ENCODE assay signal across 8 cellular contexts in genomic region chr15:44545934-44546802, GRCh38. TPM values are rescaled to one million over a fixed set of nuclear protein-coding genes. Genes with fewer than 3 reads are reported as not detected.
DNase-seq lines count a peak whose midpoint lies in the region; ATAC-seq and TF ChIP-seq lines count a peak whose summit lies in the region.

No MANE protein-coding gene starts in this region.

- H3K36me3 Mint-ChIP-seq in activated naive CD4-positive, alpha-beta T cell treated with anti-CD3 and anti-CD28 coated beads for 36 hours (ENCODE audit: low read depth) = peaks cover 35% of the 10 kb centered on the region
- H3K36me3 Mint-ChIP-seq in glutamatergic neuron (ENCODE audit: unreplicated experiment) = no peaks in the 10 kb centered on the region

- no peaks in the 10 kb centered on the region for H3K9me3 Mint-ChIP-seq in activated naive CD4-positive, alpha-beta T cell treated with anti-CD3 and anti-CD28 coated beads for 36 hours
- no peaks in the 10 kb centered on the region for H3K9me3 Mint-ChIP-seq in glutamatergic neuron (ENCODE audit: unreplicated experiment)

- H4K91ac ChIP-seq in IMR-90 (ENCODE audit: insufficient read depth, low read depth, low read length) = no peak overlapping the region

- H4K20me1 ChIP-seq in IMR-90 (ENCODE audit: insufficient read depth, low read length) = peaks cover 48% of the 10 kb centered on the region

- in situ Hi-C loops in IMR-90 (cut with MboI; ENCODE audit: low sequenced_read_pairs) = no loop called here

- CTCF ChIA-PET in BJ (lab: Yijun Ruan, JAX) (interaction anchor here (0.8 to 1.6 kb wide), 5 partner anchors 9 to 258 kb away, joined by 3 to 9 read pairs (median 3); partner anchors contain the start of genes EIF3J and GOLM2), IMR-90 (lab: Yijun Ruan, JAX) (interaction anchor here (0.8 to 1.9 kb wide), 4 partner anchors 9 to 41 kb away, joined by 3 to 5 read pairs (median 4); no protein-coding TSS in a partner anchor)
- CTCF ChIA-PET in activated naive CD4-positive, alpha-beta T cell treated with anti-CD3 and anti-CD28 coated beads for 36 hours (lab: Charles Lee) = interaction anchor here (0.5 to 2.1 kb wide), 17 partner anchors 8 to 714 kb away, joined by 3 to 6 read pairs (median 4); partner anchors contain the start of genes EIF3J, SPG11 and TRIM69

- H3K23ac ChIP-seq in IMR-90 (ENCODE audit: low read depth, low read length) = no peak overlapping the region

- H3K9me3 ChIP-seq in IMR-90 (ENCODE audit: control insufficient read depth, insufficient read depth, low read length) (no peaks in the 10 kb centered on the region), left lung (no peaks in the 10 kb centered on the region), vagina (no peaks in the 10 kb centered on the region)

- H3K27me3 ChIP-seq in BJ (ENCODE audit: control insufficient read depth, insufficient read depth, low read length) (no peaks in the 10 kb centered on the region), IMR-90 (ENCODE audit: control insufficient read depth, insufficient read depth, low read length) (no peaks in the 10 kb centered on the region), left lung (no peaks in the 10 kb centered on the region), vagina (no peaks in the 10 kb centered on the region)

- peaks cover 59% of the 10 kb centered on the region for H3K4me1 Mint-ChIP-seq in activated naive CD4-positive, alpha-beta T cell treated with anti-CD3 and anti-CD28 coated beads for 36 hours (ENCODE audit: low read depth)
- no peaks in the 10 kb centered on the region for H3K4me1 Mint-ChIP-seq in glutamatergic neuron (ENCODE audit: low read depth, unreplicated experiment)

- TF ChIP-seq POLR2A in IMR-90 (IDR thresholded peaks at IDR 0.05; ENCODE audit: low read depth, low read length) = no peak
- no peak for TF ChIP-seq POLR2A in vagina (IDR thresholded peaks at IDR 0.05)

- WGBS in IMR-90 (ENCODE audit: extremely low coverage in 2 of 2, insufficient read length in 1 of 2), 2 experiments = no CpG with 5 or more reads among the region's 5 CpGs

- intact Hi-C loops in IMR-90 (cut with micrococcal nuclease) (no loop called here), left lung (cut with DNase I) (no loop called here), vagina (cut with DNase I) (no loop called here)
- intact Hi-C loops in activated naive CD4-positive, alpha-beta T cell treated with anti-CD3 and anti-CD28 coated beads for 36 hours (cut with micrococcal nuclease) = loop anchor here (1.0 to 2.0 kb wide), 8 partner anchors 9 to 243 kb away; partner anchors contain the start of genes CTDSPL2 and EIF3J

- dilution Hi-C loops in IMR-90 (cut with HindIII; ENCODE audit: low sequenced_read_pairs, unreplicated experiment) = no loop called here

- no peak overlapping the region for H3K56ac ChIP-seq in IMR-90 (ENCODE audit: extremely low read depth, insufficient read depth, low read length)

- no peak overlapping the region for H4K5ac ChIP-seq in IMR-90 (ENCODE audit: low read depth, low read length)

- H3K14ac ChIP-seq in IMR-90 (replicated peaks; ENCODE audit: low read depth, low read length) = 0 out of 2 replicates have a peak overlapping the region, but pooled peaks have one; percentile 10

- BruUV-seq in IMR-90 (replicated peaks; lab: Mats Ljungman, UMichigan) = no TSS peak

- no peak overlapping the region for H2BK120ac ChIP-seq in IMR-90 (ENCODE audit: low read depth, low read length)

- TF ChIP-seq CTCF in BJ (IDR thresholded peaks at IDR 0.05; ENCODE audit: insufficient read depth, low read depth, low read length) = peak; percentile 45
- TF ChIP-seq CTCF in IMR-90 (conservative IDR thresholded peaks at IDR 0.05; ENCODE audit: low read depth, low read length) = peak; percentile 38
- peak in 1 of 2 donors; percentile 22 for TF ChIP-seq CTCF in left lung (IDR thresholded peaks at IDR 0.05)
- TF ChIP-seq CTCF in glutamatergic neuron (IDR thresholded peaks at IDR 0.05; ENCODE audit: partially characterized antibody, unreplicated experiment) = no peak
- no peak for TF ChIP-seq CTCF in vagina (IDR thresholded peaks at IDR 0.05)

- no peak overlapping the region for H2AFZ ChIP-seq in IMR-90 (replicated peaks; ENCODE audit: low read length, poor library complexity)

- no peak overlapping the region for H3K27ac ChIP-seq in IMR-90 (ENCODE audit: insufficient read depth, low read length)
- no peak overlapping the region for H3K27ac ChIP-seq in left lung
- no peak overlapping the region for H3K27ac ChIP-seq in vagina

- no peak overlapping the region for H2AK5ac ChIP-seq in IMR-90 (ENCODE audit: low read depth, low read length)

- no peak for TF ChIP-seq RAD21 in IMR-90 (IDR thresholded peaks at IDR 0.05; ENCODE audit: low read length)

- H2BK5ac ChIP-seq in IMR-90 (ENCODE audit: low read depth, low read length, poor library complexity, severe bottlenecking) = peak overlapping the region; percentile 27

- no peak overlapping the region for H3K4ac ChIP-seq in IMR-90 (ENCODE audit: low read depth, low read length)

- DNase-seq in BJ (ENCODE audit: low read depth) = peak; percentile 11
- DNase-seq in IMR-90 = peak; percentile 52
- DNase-seq in activated naive CD4-positive, alpha-beta T cell treated with anti-CD3 and anti-CD28 coated beads for 36 hours = peak; percentile 74
- no peak for DNase-seq in left lung
- no peak for DNase-seq in glutamatergic neuron
- no peak for DNase-seq in vagina (ENCODE audit: extremely low spot score in 2 of 2)
- no peak for DNase-seq in NCI-H345 treated with DMSO at 0.1 percent for 48 hours (lab: John Stamatoyannopoulos, UW; ENCODE audit: unreplicated experiment)

- no peak overlapping the region for H3K9ac ChIP-seq in IMR-90 (ENCODE audit: low read depth, low read length)

- H3K9me1 ChIP-seq in IMR-90 (ENCODE audit: insufficient read depth, low read length) = peaks cover 4% of the 10 kb centered on the region; the same call in 1 of the 2 replicates

- ATAC-seq in GM19025 (IDR thresholded peaks at IDR 0.05; ENCODE audit: low read depth, unreplicated experiment) (peak; percentile 67), IMR-90 (ENCODE audit: low read depth) (peak; percentile 26), left lung (peak; percentile 38)

- no peak overlapping the region for H4K8ac ChIP-seq in IMR-90 (ENCODE audit: low read depth in 2 of 2, low read length in 2 of 2)

- H3K27me3 Mint-ChIP-seq in activated naive CD4-positive, alpha-beta T cell treated with anti-CD3 and anti-CD28 coated beads for 36 hours (ENCODE audit: low read depth) = no peaks in the 10 kb centered on the region
- peaks cover 2% of the 10 kb centered on the region for H3K27me3 Mint-ChIP-seq in glutamatergic neuron (ENCODE audit: unreplicated experiment)

- POLR2A ChIA-PET in BJ (lab: Charles Lee) (interaction anchor here (1.4 kb wide), 1 partner anchor 9 kb away, joined by 7 read pairs; the partner anchor contains the start of gene EIF3J), IMR-90 (lab: Charles Lee; ENCODE audit: unreplicated experiment) (interaction anchor here (0.6 to 0.8 kb wide), 2 partner anchors 256 to 1440 kb away, joined by 3 read pairs; no protein-coding TSS in a partner anchor)

- H3K36me3 ChIP-seq in BJ (ENCODE audit: control insufficient read depth, insufficient read depth, low read length) (no peaks in the 10 kb centered on the region; the same call in 1 of the 2 replicates), IMR-90 (ENCODE audit: control insufficient read depth, insufficient read depth, low read length) (peaks cover 2% of the 10 kb centered on the region), left lung (peaks cover 0 to 22% of the 10 kb centered on the region in 2 donors), vagina (no peaks in the 10 kb centered on the region)

- H3K18ac ChIP-seq in IMR-90 (ENCODE audit: low read depth, low read length) = no peak overlapping the region

- peaks cover 17 to 54% of the 10 kb centered on the region in 2 experiments for H3K79me1 ChIP-seq in IMR-90 (ENCODE audit: low read depth in 1 of 2, low read length in 2 of 2)

- H2AK9ac ChIP-seq in IMR-90 (replicated peaks; ENCODE audit: low read depth, low read length, poor library complexity) = no peak overlapping the region

- H3K4me2 ChIP-seq in IMR-90 (ENCODE audit: low read depth, low read length) = peak overlapping the region; percentile 68; the same call in 1 of the 2 replicates

- H2BK15ac ChIP-seq in IMR-90 (ENCODE audit: low read depth, low read length) = no peak overlapping the region

- no peak overlapping the region for H3K4me3 ChIP-seq in BJ (ENCODE audit: low read depth, low read length)
- H3K4me3 ChIP-seq in IMR-90 (ENCODE audit: insufficient read depth, low read depth, low read length) = no peak overlapping the region
- no peak overlapping the region for H3K4me3 ChIP-seq in left lung
- no peak overlapping the region for H3K4me3 ChIP-seq in vagina

- H3K4me1 ChIP-seq in IMR-90 (ENCODE audit: control insufficient read depth, insufficient read depth, low read length) = peaks cover 11% of the 10 kb centered on the region
- H3K4me1 ChIP-seq in left lung = peaks cover 26 to 43% of the 10 kb centered on the region in 2 donors
- H3K4me1 ChIP-seq in vagina = peaks cover 68% of the 10 kb centered on the region

- peak overlapping the region; percentile 46 for H3K4me3 Mint-ChIP-seq in activated naive CD4-positive, alpha-beta T cell treated with anti-CD3 and anti-CD28 coated beads for 36 hours
- no peak overlapping the region for H3K4me3 Mint-ChIP-seq in glutamatergic neuron (ENCODE audit: unreplicated experiment)

- no peak overlapping the region for H2BK20ac ChIP-seq in IMR-90 (ENCODE audit: low read depth, low read length)

- H3K27ac Mint-ChIP-seq in activated naive CD4-positive, alpha-beta T cell treated with anti-CD3 and anti-CD28 coated beads for 36 hours = peak overlapping the region; percentile 84
- H3K27ac Mint-ChIP-seq in glutamatergic neuron (ENCODE audit: unreplicated experiment) = no peak overlapping the region

TF ChIP-seq in IMR-90, 13 proteins besides CTCF, POLR2A, EP300 and RAD21:
- TF ChIP-seq MXI1 (IDR thresholded peaks at IDR 0.05; ENCODE audit: borderline replicate concordance, low read depth, low read length) (no peak), CEBPB (IDR thresholded peaks at IDR 0.05; ENCODE audit: low read depth, low read length) (peak; percentile 30; the same call in 1 of the 2 replicates)

RNA-seq across cellular contexts. Expression of gene EIF3J, which starts 9.2 kb away (rescaled TPM):
- 22.5 and 54.4 TPM in 2 replicates for polyA plus RNA-seq in BJ (2011; rRNA removed)
- 12.8 and 15.3 TPM in 2 replicates for polyA minus RNA-seq in BJ (2011; rRNA and poly(A)+ RNA removed)
- 51.6 and 57.2 TPM in 2 replicates for total RNA-seq in IMR-90 (2012; rRNA removed)
- polyA plus RNA-seq in IMR-90 (2012; rRNA removed) = 43.7 and 59.9 TPM in 2 replicates
- 6.5 and 7.7 TPM in 2 replicates for polyA plus RNA-seq in IMR-90 (2012; cell fraction: cytosol; rRNA removed)
- polyA plus RNA-seq in IMR-90 (2012; cell fraction: nucleus; rRNA removed; ENCODE audit: low replicate concordance) = 3.0 and 35.6 TPM in 2 replicates
- 10 to 100 TPM; 75.8 to 77.9 TPM for total RNA-seq in activated naive CD4-positive, alpha-beta T cell treated with anti-CD3 and anti-CD28 coated beads for 36 hours
- total RNA-seq in left lung = 10 to 100 TPM; 58.9 to 77.1 TPM
- 59.5 TPM for total RNA-seq in glutamatergic neuron (ENCODE audit: unreplicated experiment)
- total RNA-seq in vagina = 47.9 TPM

Comparison
In these comparisons a context has a peak if more than half of its experiments do, and no peak if none do; other contexts are left out.
1. DNase-seq: peak in BJ (single experiment), IMR-90 (single experiment) and activated naive CD4-positive, alpha-beta T cell treated with anti-CD3 and anti-CD28 coated beads for 36 hours (single experiment); none in left lung (0 of 2), glutamatergic neuron (single experiment), vagina (0 of 2) and NCI-H345 treated with DMSO at 0.1 percent for 48 hours (single experiment).
2. CTCF ChIP-seq: peak in BJ (single experiment) and IMR-90 (single experiment); none in glutamatergic neuron (single experiment) and vagina (0 of 3).
3. Peak in every context shown above with its lines, with median percentiles within 50 percentile points of each other: ATAC-seq.